Comparison of ENCODE assay signal across 8 cellular contexts in genomic region chr7:20797174-20798080, GRCh38.
DNase-seq lines count a peak whose midpoint lies in the region; ATAC-seq and TF ChIP-seq lines count a peak whose summit lies in the region.

No MANE protein-coding gene starts in this region.

- DNase-seq in AG10803 (ENCODE audit: low read depth) (no peak), NCI-H774 (lab: John Stamatoyannopoulos, UW) (peak; percentile 56), astrocyte of the spinal cord (ENCODE audit: low read depth, low spot score) (no peak), memory B cell (ENCODE audit: low spot score in 2 of 2) (peak in 1 of 2 donors; percentile 45), medulla oblongata (ENCODE audit: extremely low spot score) (no peak)

- TF ChIP-seq CTCF in AG10803 (conservative IDR thresholded peaks at IDR 0.05; ENCODE audit: low read length) (no peak), astrocyte of the spinal cord (IDR thresholded peaks at IDR 0.05; ENCODE audit: low read depth, low read length) (no peak)

- ATAC-seq in HG03095 (IDR thresholded peaks at IDR 0.05; ENCODE audit: unreplicated experiment), result peak; percentile 61
- peak; percentile 58 for ATAC-seq in memory B cell (ENCODE audit: low read depth)
- ATAC-seq in HG03135 (IDR thresholded peaks at IDR 0.05; ENCODE audit: unreplicated experiment), result no peak

- peaks cover 19% of the 10 kb centered on the region for H3K27me3 Mint-ChIP-seq in memory B cell

- in situ Hi-C loops in GM18951 (cut with MboI; ENCODE audit: low sequenced_read_pairs, unreplicated experiment), result loop anchor here (25.0 kb wide), 1 partner anchor 715 kb away; no protein-coding TSS in a partner anchor
- in situ Hi-C loops in astrocyte of the spinal cord (cut with HindIII; ENCODE audit: low sequenced_read_pairs), result no loop called here

- peak overlapping the region; percentile 90 for H3K4me3 Mint-ChIP-seq in memory B cell

- no peaks in the 10 kb centered on the region for H3K9me3 Mint-ChIP-seq in memory B cell

- H3K36me3 Mint-ChIP-seq in memory B cell, result no peaks in the 10 kb centered on the region

- H3K4me3 ChIP-seq in AG10803 (ENCODE audit: low read length), result peak overlapping the region; percentile 55
- peak overlapping the region; percentile 38 for H3K4me3 ChIP-seq in astrocyte of the spinal cord (ENCODE audit: low read depth, low read length)

- peak overlapping the region; percentile 58 for H3K27ac Mint-ChIP-seq in memory B cell

- TF ChIP-seq POLR2A in GM18951 (IDR thresholded peaks at IDR 0.05; ENCODE audit: extremely low read depth, insufficient read depth, insufficient read length), result peak; percentile 37

- H3K4me1 Mint-ChIP-seq in memory B cell, result peaks cover 10% of the 10 kb centered on the region
